Comparison of ENCODE assay signal across 13 cellular contexts in the genomic region with DNA sequence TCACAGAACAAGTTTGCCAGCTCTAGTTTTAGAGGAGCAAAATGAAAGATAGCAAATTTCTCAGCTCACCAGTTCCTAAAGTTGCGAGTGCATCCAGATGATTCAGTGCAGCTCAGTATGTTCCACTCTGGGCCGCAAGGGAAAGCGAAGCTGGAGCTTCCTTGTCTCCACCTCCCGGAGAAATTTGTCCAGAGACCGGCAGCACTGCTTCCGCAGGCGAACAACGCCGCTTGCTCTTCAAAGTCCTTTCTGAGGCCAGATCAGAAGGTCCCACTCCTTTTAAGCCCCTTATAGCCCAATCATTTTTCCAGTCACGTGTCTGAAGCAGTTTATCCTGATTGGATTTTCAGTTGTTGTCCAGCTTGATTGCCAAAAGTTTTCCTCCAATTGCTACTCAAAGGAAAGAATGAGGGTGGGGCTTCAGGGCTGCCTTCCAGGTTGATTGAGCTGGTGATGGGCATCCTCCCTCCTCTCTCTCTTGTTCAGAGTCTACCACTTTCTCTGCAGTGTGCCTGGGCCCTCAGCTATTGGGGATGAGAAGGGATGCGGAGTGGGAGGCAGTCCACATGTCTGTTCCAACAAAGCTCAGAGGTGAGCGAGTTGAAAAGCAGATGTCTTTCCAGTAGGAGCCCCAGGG. TPM values are rescaled to one million over a fixed set of nuclear protein-coding genes. Genes with fewer than 3 reads are reported as not detected.
DNase-seq lines count a peak whose midpoint lies in the region; ATAC-seq, FAIRE-seq and TF ChIP-seq lines count a peak whose summit lies in the region.
"Had no signal": no experiment of that assay in that cellular context is flagged by ENCODE, and none has a peak within 500 bp of the region (broad histone marks: within the 10 kb centered on the region; RNA-seq: fewer than 3 reads in every experiment).

A gene with protein sequence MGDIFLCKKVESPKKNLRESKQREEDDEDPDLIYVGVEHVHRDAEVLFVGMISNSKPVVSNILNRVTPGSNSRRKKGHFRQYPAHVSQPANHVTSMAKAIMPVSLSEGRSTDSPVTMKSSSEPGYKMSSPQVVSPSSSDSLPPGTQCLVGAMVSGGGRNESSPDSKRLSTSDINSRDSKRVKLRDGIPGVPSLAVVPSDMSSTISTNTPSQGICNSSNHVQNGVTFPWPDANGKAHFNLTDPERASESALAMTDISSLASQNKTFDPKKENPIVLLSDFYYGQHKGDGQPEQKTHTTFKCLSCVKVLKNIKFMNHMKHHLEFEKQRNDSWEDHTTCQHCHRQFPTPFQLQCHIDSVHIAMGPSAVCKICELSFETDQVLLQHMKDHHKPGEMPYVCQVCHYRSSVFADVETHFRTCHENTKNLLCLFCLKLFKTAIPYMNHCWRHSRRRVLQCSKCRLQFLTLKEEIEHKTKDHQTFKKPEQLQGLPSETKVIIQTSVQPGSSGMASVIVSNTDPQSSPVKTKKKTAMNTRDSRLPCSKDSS (minus strand): TSS at position 251 of the 637 bp plus-strand sequence. CDS start 4,640 bp downstream, outside the sequence.

- no peak for FAIRE-seq in urothelium cell line (lab: Jason Lieb, UNC)

- peak; percentile 40 for TF ChIP-seq CTCF in fibroblast of mammary gland (conservative IDR thresholded peaks at IDR 0.05; ENCODE audit: control insufficient read depth, insufficient read depth, low read depth, low read length)
- TF ChIP-seq CTCF in left lung (IDR thresholded peaks at IDR 0.05): no peak
- TF ChIP-seq CTCF in omental fat pad (IDR thresholded peaks at IDR 0.05): no peak

- peak within 1 kb of the TSS; percentile 27 for H3K4me3 ChIP-seq in fibroblast of mammary gland (ENCODE audit: control insufficient read depth, low read depth, low read length)
- no peak within 1 kb of the TSS for H3K4me3 ChIP-seq in left lung
- H3K4me3 ChIP-seq: psoas muscle had no signal

- H3K9me3 ChIP-seq in left lung: no peaks in the 10 kb centered on the region
- H3K9me3 ChIP-seq: psoas muscle had no signal

- H3K27ac ChIP-seq in left lung: no peak within 1 kb of the TSS
- H3K27ac ChIP-seq: foreskin keratinocyte, psoas muscle had no signal

- H3K36me3 ChIP-seq in left lung: no peaks in the 10 kb centered on the region

- DNase-seq in Right ventricle myocardium inferior (ENCODE audit: missing footprints) (no peak), Right ventricle myocardium superior (no peak), NCI-H69 (lab: John Stamatoyannopoulos, UW) (peak; percentile 78), fibroblast of mammary gland (ENCODE audit: low read depth) (peak; percentile 75), urothelium cell line (ENCODE audit: low spot score) (peak; percentile 48), left lung (no peak), omental fat pad (ENCODE audit: low spot score) (no peak)
- DNase-seq: foreskin keratinocyte, NCI-H774, T-helper 9 cell had no signal

- H3K4me1 ChIP-seq in left lung: no peaks in the 10 kb centered on the region
- H3K4me1 ChIP-seq: foreskin keratinocyte, psoas muscle had no signal

- ATAC-seq in Right ventricle myocardium inferior: peak; percentile 37
- no peak for ATAC-seq in Right ventricle myocardium superior (ENCODE audit: poor library complexity)
- no peak for ATAC-seq in HG03565 (IDR thresholded peaks at IDR 0.05; ENCODE audit: unreplicated experiment)
- ATAC-seq in left lung: no peak
- ATAC-seq in omental fat pad (ENCODE audit: low FRiP score): no peak
- ATAC-seq: foreskin keratinocyte, psoas muscle had no signal

- H3K27me3 ChIP-seq in left lung: peaks cover 0 to 12% of the 10 kb centered on the region in 2 donors

- intact Hi-C loops in Right ventricle myocardium inferior (cut with DNase I): no loop called here
- intact Hi-C loops in Right ventricle myocardium superior (cut with DNase I): no loop called here
- intact Hi-C loops in left lung (cut with DNase I): no loop called here

RNA-seq across cellular contexts. Expression of the gene that starts here (rescaled TPM):
- total RNA-seq in Right ventricle myocardium inferior (not detected), Right ventricle myocardium superior (not detected), left lung (not detected), omental fat pad (not detected)
- total RNA-seq: foreskin keratinocyte, psoas muscle, ureter had no signal

Comparison
In these comparisons a context has a peak if more than half of its experiments do, and no peak if none do; other contexts are left out.
1. Peak in ATAC-seq in Right ventricle myocardium inferior; RNA of the gene not detected or under 1 TPM.
2. DNase-seq: peak in NCI-H69 (single experiment), fibroblast of mammary gland (single experiment) and urothelium cell line (single experiment); none in Right ventricle myocardium inferior (single experiment), Right ventricle myocardium superior (single experiment), left lung (0 of 2) and omental fat pad (single experiment).